ENCODE assay signal across 14 cellular contexts in the genomic region with DNA sequence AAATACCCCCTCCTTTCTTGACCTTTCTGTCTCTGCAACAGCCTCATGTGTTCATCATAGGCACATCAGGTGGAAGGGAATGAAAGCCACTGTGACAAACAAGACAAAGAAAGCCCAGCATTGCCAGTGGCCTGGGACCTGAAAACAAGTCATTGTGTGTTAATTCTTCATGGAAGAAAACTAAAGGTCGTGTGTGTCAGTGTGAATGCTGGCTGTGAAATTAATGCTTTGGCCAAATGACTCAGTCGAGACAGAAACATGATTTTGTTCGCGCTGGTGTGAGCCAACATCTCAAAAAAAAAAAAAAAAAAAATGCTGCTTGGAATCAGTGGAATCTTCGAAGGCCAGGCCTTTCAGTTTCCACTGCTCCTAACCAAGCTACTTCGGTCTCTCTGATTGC.
DNase-seq lines count a peak whose midpoint lies in the region; ATAC-seq, FAIRE-seq and TF ChIP-seq lines count a peak whose summit lies in the region.
"Had no signal": no experiment of that assay in that cellular context is flagged by ENCODE, and none has a peak within 500 bp of the region (broad histone marks: within the 10 kb centered on the region; RNA-seq: fewer than 3 reads in every experiment).

No MANE protein-coding gene starts in this region.

- H4K20me1 ChIP-seq in H1 (replicated peaks in 1 of 2; ENCODE audit: control insufficient read depth in 1 of 2, insufficient read depth in 2 of 2, low read length in 2 of 2): no peaks in the 10 kb centered on the region

- FAIRE-seq in H1 (lab: Jason Lieb, UNC): no peak

- H4K8ac ChIP-seq in H1 (ENCODE audit: extremely low read depth, insufficient read depth, low read length) (no peak overlapping the region), mesenchymal stem cell (ENCODE audit: low read length) (no peak overlapping the region)

- H4K5ac ChIP-seq in H1 (ENCODE audit: insufficient read length, low read depth, low read length): no peak overlapping the region

- no peak for TF ChIP-seq CTCF in H1 (IDR thresholded peaks at IDR 0.05; ENCODE audit: control extremely low read depth in 1 of 3, insufficient read depth in 1 of 3, low read depth in 1 of 3, low read length in 3 of 3)

- H3K79me1 ChIP-seq in H1 (ENCODE audit: low read depth, low read length) (no peaks in the 10 kb centered on the region), mesenchymal stem cell (replicated peaks; ENCODE audit: low read length, poor library complexity, severe bottlenecking) (no peaks in the 10 kb centered on the region)

- H3K4me3 ChIP-seq in MG63 (no peak overlapping the region), H1 (ENCODE audit: extremely low read depth in 1 of 4, insufficient read depth in 2 of 4, low read depth in 3 of 4, low read length in 4 of 4) (no peak overlapping the region), mesenchymal stem cell (ENCODE audit: insufficient read depth in 1 of 2, low read depth in 1 of 2, low read length in 2 of 2) (peak overlapping the region in 1 of 2 experiments; percentile 36), stomach smooth muscle (ENCODE audit: low read length in 2 of 2) (peak overlapping the region; percentile 19 to 47)
- H3K4me3 ChIP-seq: SJSA1, skin epidermis had no signal

- H3K9ac ChIP-seq in H1 (replicated peaks in 1 of 4; ENCODE audit: extremely low read depth in 1 of 4, low read depth in 3 of 4, low read length in 3 of 4): no peak overlapping the region
- peak overlapping the region; percentile 53 for H3K9ac ChIP-seq in mesenchymal stem cell (ENCODE audit: low read length)
- peak overlapping the region; percentile 1 to 51 for H3K9ac ChIP-seq in stomach smooth muscle (ENCODE audit: low read length in 2 of 2)

- H3K4me1 ChIP-seq in H1 (replicated peaks in 1 of 4; ENCODE audit: control insufficient read depth in 3 of 4, insufficient read depth in 4 of 4, low read length in 3 of 4) (no peaks in the 10 kb centered on the region), mesenchymal stem cell (ENCODE audit: control insufficient read depth, insufficient read depth, low read depth, low read length) (no peaks in the 10 kb centered on the region), stomach smooth muscle (ENCODE audit: control insufficient read depth, insufficient read depth, low read length) (peaks cover 25% of the 10 kb centered on the region)
- H3K4me1 ChIP-seq: SJSA1 had no signal

- H3K27me3 ChIP-seq in MG63 (no peaks in the 10 kb centered on the region), H1 (replicated peaks in 1 of 4; ENCODE audit: control insufficient read depth in 3 of 4, extremely low read depth in 1 of 4, insufficient read depth in 3 of 4, low read length in 3 of 4) (no peaks in the 10 kb centered on the region; a peak in 1 of 7 replicates), mesenchymal stem cell (ENCODE audit: control insufficient read depth in 1 of 2, insufficient read depth in 1 of 2, low read length in 2 of 2) (peaks cover 6 to 45% of the 10 kb centered on the region in 2 experiments), stomach smooth muscle (ENCODE audit: control insufficient read depth in 1 of 2, insufficient read depth in 2 of 2, low read length in 2 of 2) (no peaks in the 10 kb centered on the region)
- H3K27me3 ChIP-seq: SJSA1 had no signal

- no peak overlapping the region for H2BK120ac ChIP-seq in H1 (replicated peaks; ENCODE audit: low read depth, low read length)
- H2BK120ac ChIP-seq in mesenchymal stem cell (ENCODE audit: low read depth, low read length): no peak overlapping the region

- no peak for ATAC-seq in HG02759 (IDR thresholded peaks at IDR 0.05; ENCODE audit: unreplicated experiment)
- no peak for ATAC-seq in HG03135 (IDR thresholded peaks at IDR 0.05; ENCODE audit: unreplicated experiment)
- ATAC-seq: activated CD4-positive, CD25-positive, alpha-beta regulatory T cell treated with anti-CD3 and anti-CD28 coated beads, Interleukin-2, amount 50 U/mL, for 24 hours had no signal

- H4K91ac ChIP-seq in H1 (replicated peaks; ENCODE audit: insufficient read length, low read length) (no peak overlapping the region), mesenchymal stem cell (ENCODE audit: low read length) (no peak overlapping the region)

- H3K18ac ChIP-seq in H1 (ENCODE audit: extremely low read depth, low read length) (no peak overlapping the region), mesenchymal stem cell (ENCODE audit: low read depth in 1 of 2, low read length in 2 of 2) (no peak overlapping the region)

- H2BK12ac ChIP-seq in H1 (ENCODE audit: low read depth, low read length) (no peak overlapping the region), mesenchymal stem cell (ENCODE audit: low read length in 2 of 2) (no peak overlapping the region)

- H2AK5ac ChIP-seq in H1 (ENCODE audit: low read depth, low read length) (no peak overlapping the region), mesenchymal stem cell (ENCODE audit: low read length, severe bottlenecking) (no peak overlapping the region)

- no peak for TF ChIP-seq RAD21 in H1 (IDR thresholded peaks at IDR 0.05 in 1 of 2, conservative IDR thresholded peaks at IDR 0.05 in 1 of 2; ENCODE audit: low read depth in 2 of 2, low read length in 2 of 2)

- POLR2A ChIA-PET in H1 (lab: Charles Lee; ENCODE audit: partially characterized antibody): no interaction called here

- H2BK15ac ChIP-seq in H1 (ENCODE audit: low read length) (no peak overlapping the region), mesenchymal stem cell (ENCODE audit: low read depth, poor library complexity, severe bottlenecking) (no peak overlapping the region)

- no peak overlapping the region for H3K4ac ChIP-seq in H1 (replicated peaks; ENCODE audit: insufficient read length, low read depth, low read length)
- no peak overlapping the region for H3K4ac ChIP-seq in mesenchymal stem cell (ENCODE audit: low read depth in 1 of 2, low read length in 2 of 2)

- H3K79me2 ChIP-seq in H1 (ENCODE audit: control insufficient read depth in 1 of 2, insufficient read depth in 2 of 2, low read length in 2 of 2): no peaks in the 10 kb centered on the region

- DNase-seq in MG63: peak; percentile 21
- DNase-seq in H1 (ENCODE audit: low read depth in 1 of 2, low spot score in 2 of 2): no peak
- DNase-seq in mesenchymal stem cell: no peak
- DNase-seq in HUDEP-2 (lab: John Stamatoyannopoulos, UW; ENCODE audit: unreplicated experiment in 76 of 76): no peak
- no peak for DNase-seq in central memory CD4-positive, alpha-beta T cell
- DNase-seq: CD4-positive, alpha-beta T cell; dermis blood vessel endothelial cell; NCI-H1417 treated with DMSO at 0.1 percent for 48 hours had no signal

- no peak overlapping the region for H3K56ac ChIP-seq in H1 (replicated peaks; ENCODE audit: insufficient read length, low read depth, low read length)

- no peak overlapping the region for H3K23ac ChIP-seq in H1 (ENCODE audit: insufficient read length)
- no peak overlapping the region for H3K23ac ChIP-seq in mesenchymal stem cell (ENCODE audit: low read length in 2 of 2)

- TF ChIP-seq EP300 in H1 (IDR thresholded peaks at IDR 0.05; ENCODE audit: borderline replicate concordance in 1 of 2, low read depth in 2 of 2, low read length in 2 of 2): no peak

- H2BK5ac ChIP-seq in H1 (ENCODE audit: low read depth, low read length) (no peak overlapping the region), mesenchymal stem cell (ENCODE audit: low read depth, low read length, poor library complexity, severe bottlenecking) (no peak overlapping the region)

- H3K14ac ChIP-seq in H1 (ENCODE audit: insufficient read length) (no peak overlapping the region), mesenchymal stem cell (ENCODE audit: low read length in 2 of 2) (no peak overlapping the region)

- H2AFZ ChIP-seq in H1 (ENCODE audit: low read length): peak overlapping the region; percentile 78; the same call in 1 of the 2 replicates
- H2AFZ ChIP-seq in mesenchymal stem cell (ENCODE audit: low read depth, low read length): no peak overlapping the region

- no peak overlapping the region for H3K27ac ChIP-seq in H1 (ENCODE audit: low read depth, low read length)
- no peak overlapping the region for H3K27ac ChIP-seq in mesenchymal stem cell (ENCODE audit: low read length, poor library complexity, severe bottlenecking)
- peak overlapping the region; percentile 66 for H3K27ac ChIP-seq in stomach smooth muscle (ENCODE audit: low read length)
- H3K27ac ChIP-seq: SJSA1 had no signal

- no peak overlapping the region for H3K4me2 ChIP-seq in H1 (ENCODE audit: insufficient read depth in 1 of 2, low read depth in 2 of 2, low read length in 2 of 2)
- no peak overlapping the region for H3K4me2 ChIP-seq in mesenchymal stem cell (ENCODE audit: low read length, poor library complexity, severe bottlenecking)

- CTCF ChIA-PET in H1 (lab: Charles Lee; ENCODE audit: partially characterized antibody): interaction anchor here (0.6 to 1.4 kb wide), 4 partner anchors 10 to 27 kb away, joined by 3 to 4 read pairs (median 3); no protein-coding TSS in a partner anchor

- H3K9me3 ChIP-seq in MG63 (no peaks in the 10 kb centered on the region), H1 (ENCODE audit: insufficient read depth in 2 of 2, low read depth in 1 of 2, low read length in 1 of 2) (no peaks in the 10 kb centered on the region), mesenchymal stem cell (ENCODE audit: control insufficient read depth, low read length) (no peaks in the 10 kb centered on the region), stomach smooth muscle (ENCODE audit: control insufficient read depth in 2 of 2, low read length in 2 of 2) (no peaks in the 10 kb centered on the region)
- H3K9me3 ChIP-seq: SJSA1 had no signal

- no peak overlapping the region for H2BK20ac ChIP-seq in H1 (ENCODE audit: low read length)

- WGBS in H1 (ENCODE audit: extremely low coverage in 1 of 2, insufficient coverage in 1 of 2, insufficient read length in 1 of 2, insufficient replicate concordance in 2 of 2, low coverage in 1 of 2, low lambda C conversion rate in 2 of 2, missing lambda C conversion rate in 1 of 2), 2 experiments: 91% methylated on average over 5 of the region's 6 CpGs; no CpG with 5 or more reads in 1 of the 2 experiments
- WGBS in mesenchymal stem cell: 83% methylated on average over 6 of the region's 6 CpGs

- no peak for TF ChIP-seq POLR2A in H1 (IDR thresholded peaks at IDR 0.05; ENCODE audit: control extremely low read depth in 1 of 2, low read depth in 2 of 2, low read length in 2 of 2)

- H3K36me3 ChIP-seq in MG63: no peaks in the 10 kb centered on the region
- H3K36me3 ChIP-seq in H1 (ENCODE audit: control insufficient read depth in 2 of 4, insufficient read depth in 4 of 4, low read length in 3 of 4): no peaks in the 10 kb centered on the region
- no peaks in the 10 kb centered on the region for H3K36me3 ChIP-seq in mesenchymal stem cell (ENCODE audit: control insufficient read depth in 1 of 2, insufficient read depth in 2 of 2, low read depth in 1 of 2, low read length in 2 of 2)
- no peaks in the 10 kb centered on the region for H3K36me3 ChIP-seq in stomach smooth muscle (ENCODE audit: control insufficient read depth in 2 of 2, insufficient read depth in 2 of 2, low read length in 2 of 2)
- H3K36me3 ChIP-seq: SJSA1 had no signal

- H3K23me2 ChIP-seq in H1 (ENCODE audit: low read depth, low read length): no peaks in the 10 kb centered on the region

TF ChIP-seq in H1, 55 proteins besides CTCF, POLR2A, EP300 and RAD21:
- TF ChIP-seq SUZ12 (IDR thresholded peaks at IDR 0.05; ENCODE audit: low read length) (no peak), EZH2 (IDR thresholded peaks at IDR 0.05; ENCODE audit: low read depth, low read length, severe bottlenecking) (no peak)
TF ChIP-seq in H1: peak in this region for 0.

Comparison
In these comparisons a context has a peak if more than half of its experiments do, and no peak if none do; other contexts are left out.
1. H3K4me3 ChIP-seq: peak in stomach smooth muscle (2 of 2); none in MG63 (single experiment) and H1 (0 of 4).
2. H3K9ac ChIP-seq: peak in mesenchymal stem cell (single experiment) and stomach smooth muscle (2 of 2); none in H1 (0 of 4).